Comparison of ENCODE assay signal across 8 cellular contexts in genomic region chr1:231421616-231421970, GRCh38. TPM values are rescaled to one million over a fixed set of nuclear protein-coding genes. Genes with fewer than 3 reads are reported as not detected.
DNase-seq lines count a peak whose midpoint lies in the region; ATAC-seq, FAIRE-seq and TF ChIP-seq lines count a peak whose summit lies in the region.

No MANE protein-coding gene starts in this region.

- FAIRE-seq in urothelium cell line (lab: Jason Lieb, UNC), result no peak

- peaks cover 7% of the 10 kb centered on the region for H3K4me1 ChIP-seq in IMR-90 (ENCODE audit: control insufficient read depth, insufficient read depth, low read length)
- H3K4me1 ChIP-seq in esophagus (ENCODE audit: control insufficient read depth in 2 of 2, insufficient read depth in 2 of 2, low read length in 1 of 2), result no peaks in the 10 kb centered on the region
- peaks cover 33 to 39% of the 10 kb centered on the region in 2 donors for H3K4me1 ChIP-seq in naive thymus-derived CD4-positive, alpha-beta T cell (ENCODE audit: control insufficient read depth in 2 of 2, insufficient read depth in 2 of 2, low read length in 2 of 2)

- peak overlapping the region; percentile 43; the same call in 1 of the 2 replicates for H4K5ac ChIP-seq in IMR-90 (ENCODE audit: low read depth, low read length)

- BruUV-seq in IMR-90 (replicated peaks; lab: Mats Ljungman, UMichigan), result no TSS peak

- H2BK20ac ChIP-seq in IMR-90 (ENCODE audit: low read depth, low read length), result no peak overlapping the region

- no peak overlapping the region for H2AK5ac ChIP-seq in IMR-90 (ENCODE audit: low read depth, low read length)

- in situ Hi-C loops in IMR-90 (cut with MboI; ENCODE audit: low sequenced_read_pairs), result loop anchor here (5.0 kb wide), 1 partner anchor 59 kb away; no protein-coding TSS in a partner anchor

- peak overlapping the region; percentile 92 for H2AFZ ChIP-seq in IMR-90 (replicated peaks; ENCODE audit: low read length, poor library complexity)

- dilution Hi-C loops in IMR-90 (cut with HindIII; ENCODE audit: low sequenced_read_pairs, unreplicated experiment), result no loop called here

- DNase-seq in IMR-90 (peak; percentile 43), urothelium cell line (ENCODE audit: low spot score) (peak; percentile 21), cerebellum (ENCODE audit: low spot score) (no peak)
- DNase-seq in activated CD4-positive, alpha-beta T cell treated with anti-CD3 and anti-CD28 coated beads, Interleukin-2, amount 50 U/mL, for 1 hour, result peak; percentile 35
- peak in 4 of 9 donors; percentile 44 to 59 (median 46) for DNase-seq in naive thymus-derived CD4-positive, alpha-beta T cell

- no peak overlapping the region for H2BK15ac ChIP-seq in IMR-90 (ENCODE audit: low read depth, low read length)

- H4K91ac ChIP-seq in IMR-90 (ENCODE audit: insufficient read depth, low read depth, low read length), result peak overlapping the region; percentile 52; the same call in 1 of the 2 replicates

- H3K27ac Mint-ChIP-seq in naive thymus-derived CD4-positive, alpha-beta T cell, result peak overlapping the region in 3 of 9 donors; percentile 48 to 88 (median 64)

- H3K4me3 Mint-ChIP-seq in naive thymus-derived CD4-positive, alpha-beta T cell, result peak overlapping the region; percentile 79 to 97 (median 84)

- H4K20me1 ChIP-seq in IMR-90 (ENCODE audit: insufficient read depth, low read length), result peaks cover 45% of the 10 kb centered on the region

- H2BK120ac ChIP-seq in IMR-90 (ENCODE audit: low read depth, low read length), result no peak overlapping the region

- peaks cover 0 to 26% (median 7%) of the 10 kb centered on the region in 5 donors for H3K36me3 Mint-ChIP-seq in naive thymus-derived CD4-positive, alpha-beta T cell

- H3K36me3 ChIP-seq in IMR-90 (ENCODE audit: control insufficient read depth, insufficient read depth, low read length), result no peaks in the 10 kb centered on the region; the same call in 1 of the 2 replicates
- no peaks in the 10 kb centered on the region for H3K36me3 ChIP-seq in esophagus (ENCODE audit: control insufficient read depth in 2 of 2, insufficient read depth in 2 of 2, low read length in 1 of 2)
- no peaks in the 10 kb centered on the region for H3K36me3 ChIP-seq in naive thymus-derived CD4-positive, alpha-beta T cell (ENCODE audit: control insufficient read depth in 2 of 3, insufficient read depth in 3 of 3, low read length in 3 of 3)

- peaks cover 42 to 62% (median 51%) of the 10 kb centered on the region in 7 donors for H3K4me1 Mint-ChIP-seq in naive thymus-derived CD4-positive, alpha-beta T cell

- H3K27me3 ChIP-seq in IMR-90 (ENCODE audit: control insufficient read depth, insufficient read depth, low read length) (no peaks in the 10 kb centered on the region), esophagus (ENCODE audit: control insufficient read depth in 1 of 2, insufficient read depth in 2 of 2, low read length in 2 of 2) (no peaks in the 10 kb centered on the region)
- H3K27me3 ChIP-seq in naive thymus-derived CD4-positive, alpha-beta T cell (ENCODE audit: control insufficient read depth in 2 of 2, insufficient read depth in 2 of 2, low read length in 2 of 2), result no peaks in the 10 kb centered on the region

- H3K56ac ChIP-seq in IMR-90 (ENCODE audit: extremely low read depth, insufficient read depth, low read length), result no peak overlapping the region

- 0 out of 2 replicates have a peak overlapping the region, but pooled peaks have one; percentile 44 for H3K14ac ChIP-seq in IMR-90 (replicated peaks; ENCODE audit: low read depth, low read length)

- peak; percentile 34 for ATAC-seq in GM21423 (IDR thresholded peaks at IDR 0.05; ENCODE audit: unreplicated experiment)
- ATAC-seq in IMR-90 (ENCODE audit: low read depth), result peak; percentile 29
- ATAC-seq in naive thymus-derived CD4-positive, alpha-beta T cell, result peak; percentile 47

- peak overlapping the region; percentile 90 for H3K9ac ChIP-seq in IMR-90 (ENCODE audit: low read depth, low read length)

- peak overlapping the region; percentile 58 for H3K4me2 ChIP-seq in IMR-90 (ENCODE audit: low read depth, low read length)

- peak overlapping the region; percentile 98 for H2BK5ac ChIP-seq in IMR-90 (ENCODE audit: low read depth, low read length, poor library complexity, severe bottlenecking)

- H3K79me1 ChIP-seq in IMR-90 (ENCODE audit: low read depth in 1 of 2, low read length in 2 of 2), result peaks cover 0 to 36% of the 10 kb centered on the region in 2 experiments; a peak in 2 of 4 replicates

- TF ChIP-seq RAD21 in IMR-90 (IDR thresholded peaks at IDR 0.05; ENCODE audit: low read length), result no peak

- WGBS in IMR-90 (ENCODE audit: extremely low coverage in 2 of 2, insufficient read length in 1 of 2), 2 experiments, result 0% methylated on average over 4 of the region's 45 CpGs; no CpG with 5 or more reads in 1 of the 2 experiments
- 0% methylated on average over 41 to 45 of the region's 45 CpGs for WGBS in esophagus, 2 donors

- H4K8ac ChIP-seq in IMR-90 (ENCODE audit: low read depth in 2 of 2, low read length in 2 of 2), result peak overlapping the region in 1 of 2 experiments; percentile 38; a peak in 2 of 4 replicates

- TF ChIP-seq CTCF in IMR-90 (conservative IDR thresholded peaks at IDR 0.05; ENCODE audit: low read depth, low read length), result no peak

- H3K27me3 Mint-ChIP-seq in naive thymus-derived CD4-positive, alpha-beta T cell, result peaks cover 0 to 30% (median 0%) of the 10 kb centered on the region in 5 donors

- H3K9me1 ChIP-seq in IMR-90 (ENCODE audit: insufficient read depth, low read length), result peaks cover 4% of the 10 kb centered on the region; the same call in 1 of the 2 replicates

- peak overlapping the region; percentile 64; the same call in 1 of the 2 replicates for H3K23ac ChIP-seq in IMR-90 (ENCODE audit: low read depth, low read length)

- peak overlapping the region; percentile 98 for H3K27ac ChIP-seq in IMR-90 (ENCODE audit: insufficient read depth, low read length)
- peak overlapping the region; percentile 98 to 100 for H3K27ac ChIP-seq in esophagus (ENCODE audit: low read depth in 2 of 2, low read length in 1 of 2)
- H3K27ac ChIP-seq in naive thymus-derived CD4-positive, alpha-beta T cell (ENCODE audit: low read depth, low read length), result peak overlapping the region; percentile 80

- H3K4ac ChIP-seq in IMR-90 (ENCODE audit: low read depth, low read length), result peak overlapping the region; percentile 60; the same call in 1 of the 2 replicates

- H3K9me3 ChIP-seq in IMR-90 (ENCODE audit: control insufficient read depth, insufficient read depth, low read length), result no peaks in the 10 kb centered on the region
- no peaks in the 10 kb centered on the region for H3K9me3 ChIP-seq in esophagus (ENCODE audit: control insufficient read depth in 2 of 2, insufficient read depth in 1 of 2, low read depth in 1 of 2, low read length in 1 of 2)
- H3K9me3 ChIP-seq in naive thymus-derived CD4-positive, alpha-beta T cell (ENCODE audit: control insufficient read depth in 2 of 3, low read length in 3 of 3), result no peaks in the 10 kb centered on the region

- no peak for TF ChIP-seq POLR2A in IMR-90 (IDR thresholded peaks at IDR 0.05; ENCODE audit: low read depth, low read length)

- POLR2A ChIA-PET in IMR-90 (lab: Charles Lee; ENCODE audit: unreplicated experiment), result no interaction called here
- POLR2A ChIA-PET in naive thymus-derived CD4-positive, alpha-beta T cell (lab: Charles Lee), result interaction anchor here (0.6 to 2.6 kb wide), 14 partner anchors 9 to 1036 kb away, joined by 3 to 32 read pairs (median 4); partner anchors contain the start of genes COG2, EXOC8, SPRTN and TSNAX

- CTCF ChIA-PET in IMR-90 (lab: Yijun Ruan, JAX), result no interaction called here
- CTCF ChIA-PET in naive thymus-derived CD4-positive, alpha-beta T cell (lab: Charles Lee), result no interaction called here

- H3K9me3 Mint-ChIP-seq in naive thymus-derived CD4-positive, alpha-beta T cell, result no peaks in the 10 kb centered on the region

- intact Hi-C loops in IMR-90 (cut with micrococcal nuclease), result loop anchor here (1.0 to 5.0 kb wide), 5 partner anchors 27 to 179 kb away; partner anchors contain the start of gene GNPAT
- intact Hi-C loops in naive thymus-derived CD4-positive, alpha-beta T cell (cut with micrococcal nuclease), result loop anchor here (1.0 to 5.0 kb wide), 7 partner anchors 44 to 1354 kb away; partner anchors contain the start of genes ARV1 (in 1 of the 2), GALNT2 (in 1 of the 2), GNPAT (in 1 of the 2) and TTC13 (in 1 of the 2)

- peak overlapping the region; percentile 58; the same call in 1 of the 2 replicates for H3K18ac ChIP-seq in IMR-90 (ENCODE audit: low read depth, low read length)

- H2AK9ac ChIP-seq in IMR-90 (replicated peaks; ENCODE audit: low read depth, low read length, poor library complexity), result peak overlapping the region; percentile 89

- peak overlapping the region; percentile 82 for H3K4me3 ChIP-seq in GM08714 (ENCODE audit: low read length)
- peak overlapping the region; percentile 78 for H3K4me3 ChIP-seq in IMR-90 (ENCODE audit: insufficient read depth, low read depth, low read length)
- peak overlapping the region; percentile 77 to 85 for H3K4me3 ChIP-seq in esophagus (ENCODE audit: low read depth in 1 of 2, low read length in 2 of 2)
- H3K4me3 ChIP-seq in naive thymus-derived CD4-positive, alpha-beta T cell (ENCODE audit: low read length), result peak overlapping the region; percentile 86

TF ChIP-seq in IMR-90, 13 proteins besides CTCF, POLR2A, EP300 and RAD21 (continues in another document):
- TF ChIP-seq MXI1 (IDR thresholded peaks at IDR 0.05; ENCODE audit: borderline replicate concordance, low read depth, low read length) (no peak), ELK1 (IDR thresholded peaks at IDR 0.05; ENCODE audit: borderline replicate concordance, low read depth, low read length) (no peak), CEBPB (IDR thresholded peaks at IDR 0.05; ENCODE audit: low read depth, low read length) (no peak), FOS (IDR thresholded peaks at IDR 0.05; ENCODE audit: low read depth, low read length) (no peak)

RNA-seq across cellular contexts. Expression of gene EGLN1, which starts 0.5 kb away (rescaled TPM):
- total RNA-seq in IMR-90 (2012; rRNA removed), result 26.9 and 66.4 TPM in 2 replicates
- polyA plus RNA-seq in IMR-90 (2012; rRNA removed), result 18.1 and 25.7 TPM in 2 replicates
- 5.9 and 11.1 TPM in 2 replicates for polyA plus RNA-seq in IMR-90 (2012; cell fraction: cytosol; rRNA removed)
- 7.3 and 10.0 TPM in 2 replicates for polyA plus RNA-seq in IMR-90 (2012; cell fraction: nucleus; rRNA removed; ENCODE audit: low replicate concordance)
- 10 to 100 TPM in 1 of 2 donors, 1 to 10 TPM in 1; 8.7 to 12.5 TPM for polyA plus RNA-seq in esophagus
- 10 to 100 TPM; 13.6 to 38.9 (median 23.0) TPM for total RNA-seq in naive thymus-derived CD4-positive, alpha-beta T cell
- polyA plus RNA-seq in naive thymus-derived CD4-positive, alpha-beta T cell, result 10 to 100 TPM; 20.2 to 21.9 TPM
- total RNA-seq in cerebellum, result 54.9 TPM
